ENCODE assay signal across 18 cellular contexts in the genomic region with DNA sequence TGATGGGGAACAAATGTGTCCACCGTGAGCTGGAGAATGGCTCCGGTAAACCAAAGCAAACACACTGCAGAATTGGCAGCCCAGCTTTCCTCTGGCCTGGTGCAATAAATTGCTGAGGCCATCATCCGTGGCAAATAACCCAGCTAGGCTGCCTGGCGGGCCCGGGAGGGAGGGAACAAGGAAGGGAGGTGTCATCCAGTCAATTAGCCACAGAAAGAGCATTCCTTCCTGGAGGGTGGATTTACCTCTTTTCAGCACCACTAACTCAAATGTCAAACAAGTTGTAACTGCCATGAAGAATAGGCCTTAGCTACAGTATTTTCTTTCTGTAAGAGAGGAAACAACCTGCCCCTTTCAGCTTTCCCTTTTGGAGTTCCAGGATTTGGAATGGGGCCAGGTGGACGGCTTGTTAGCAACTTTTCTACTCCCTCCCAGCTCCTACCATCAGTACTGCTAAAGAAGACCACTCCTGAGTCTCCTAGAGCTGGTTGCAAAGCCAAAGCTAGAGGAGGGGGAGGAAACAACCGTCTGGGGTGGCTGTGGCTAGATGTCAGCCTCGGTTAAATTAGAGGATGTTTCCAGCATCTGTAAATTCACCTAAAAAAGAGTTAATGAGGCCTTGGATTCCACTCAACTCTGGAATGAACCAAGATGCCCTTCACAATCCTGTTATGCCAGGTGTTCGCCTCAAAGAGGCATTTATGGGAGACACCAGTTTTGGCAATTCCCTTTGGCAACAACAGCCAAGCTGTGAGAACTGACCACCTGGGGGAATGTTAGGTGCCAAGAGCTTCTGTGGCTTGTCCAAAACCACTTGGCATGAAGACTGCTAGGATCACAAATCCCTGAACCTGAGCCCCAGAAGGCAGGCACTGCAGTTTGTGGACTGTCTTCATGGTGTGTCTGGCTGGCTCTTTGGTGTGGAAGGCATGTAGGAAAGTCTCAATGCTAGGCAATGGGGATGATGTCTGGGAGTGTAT.
A peak's percentile ranks its signal among the peaks of the same experiment; 100 is the strongest.
DNase-seq lines count a peak whose midpoint lies in the region; ATAC-seq lines count a peak whose summit lies in the region.
"Had no signal": no experiment of that assay in that cellular context is flagged by ENCODE, and none has a peak within 500 bp of the region (broad histone marks: within the 10 kb centered on the region; RNA-seq: fewer than 3 reads in every experiment).

No MANE protein-coding gene starts in this region.

- H3K27ac Mint-ChIP-seq in activated CD4-positive, alpha-beta T cell treated with anti-CD3 and anti-CD28 coated beads, Interleukin-2, amount 10 ng/mL, durations not matched to agents 7 days and 5 days, result no peak overlapping the region
- H3K27ac Mint-ChIP-seq: activated B cell treated with CpG ODN at 0.5 μM for 24 hours; activated CD8-positive, alpha-beta T cell treated with anti-CD3 and anti-CD28 coated beads for 36 hours; activated naive CD4-positive, alpha-beta T cell treated with anti-CD3 and anti-CD28 coated beads for 36 hours; HFFc6; IgD-negative memory B cell; T-helper 17 cell had no signal

- H3K27me3 Mint-ChIP-seq in activated CD4-positive, alpha-beta T cell treated with anti-CD3 and anti-CD28 coated beads, Interleukin-2, amount 10 ng/mL, durations not matched to agents 7 days and 5 days, result peaks cover 2% of the 10 kb centered on the region
- H3K27me3 Mint-ChIP-seq: activated B cell treated with CpG ODN at 0.5 μM for 24 hours had no signal

- H3K9me3 Mint-ChIP-seq in activated CD4-positive, alpha-beta T cell treated with anti-CD3 and anti-CD28 coated beads, Interleukin-2, amount 10 ng/mL, durations not matched to agents 7 days and 5 days, result no peaks in the 10 kb centered on the region
- H3K9me3 Mint-ChIP-seq: activated B cell treated with CpG ODN at 0.5 μM for 24 hours; activated naive CD4-positive, alpha-beta T cell treated with anti-CD3 and anti-CD28 coated beads for 36 hours; HFFc6 had no signal

- CTCF ChIA-PET in activated CD4-positive, alpha-beta T cell treated with anti-CD3 and anti-CD28 coated beads, Interleukin-2, amount 10 ng/mL, durations not matched to agents 7 days and 5 days (lab: Charles Lee), result no interaction called here

- no peak overlapping the region for H3K4me3 Mint-ChIP-seq in activated CD4-positive, alpha-beta T cell treated with anti-CD3 and anti-CD28 coated beads, Interleukin-2, amount 10 ng/mL, durations not matched to agents 7 days and 5 days
- H3K4me3 Mint-ChIP-seq: activated B cell treated with CpG ODN at 0.5 μM for 24 hours; activated CD8-positive, alpha-beta T cell treated with anti-CD3 and anti-CD28 coated beads for 36 hours; activated naive CD4-positive, alpha-beta T cell treated with anti-CD3 and anti-CD28 coated beads for 36 hours; HFFc6; IgD-negative memory B cell; T-helper 17 cell had no signal

- DNase-seq in COLO668 (lab: John Stamatoyannopoulos, UW; ENCODE audit: unreplicated experiment) (peak; percentile 14), NCI-H1105 treated with DMSO at 0.1 percent for 48 hours (lab: John Stamatoyannopoulos, UW) (peak; percentile 40), cerebellum (ENCODE audit: low spot score) (peak; percentile 74), myocyte (ENCODE audit: low read depth) (peak; percentile 19), mesenteric fat pad (ENCODE audit: low spot score) (no peak)
- DNase-seq in activated CD4-positive, alpha-beta T cell treated with anti-CD3 and anti-CD28 coated beads, Interleukin-2, amount 10 ng/mL, durations not matched to agents 7 days and 5 days, result no peak
- DNase-seq: activated B cell treated with CpG ODN at 0.5 μM for 24 hours; activated CD8-positive, alpha-beta T cell treated with anti-CD3 and anti-CD28 coated beads for 36 hours; activated naive CD4-positive, alpha-beta T cell treated with anti-CD3 and anti-CD28 coated beads for 36 hours; activated T-cell treated with anti-CD3 and anti-CD28 coated beads, Interleukin-2, amount 50 U/mL, for 1 hour; HFFc6; islet precursor cell; mesendoderm; stimulated activated CD8-positive, alpha-beta memory T cell treated with anti-CD3 and anti-CD28 coated beads, Interleukin-4, amount 100 ng/mL, for 48 hours; T-helper 17 cell had no signal

- no peaks in the 10 kb centered on the region for H3K4me1 Mint-ChIP-seq in activated CD4-positive, alpha-beta T cell treated with anti-CD3 and anti-CD28 coated beads, Interleukin-2, amount 10 ng/mL, durations not matched to agents 7 days and 5 days
- H3K4me1 Mint-ChIP-seq: activated B cell treated with CpG ODN at 0.5 μM for 24 hours, IgD-negative memory B cell, T-helper 17 cell had no signal

- ATAC-seq in GM19351 (IDR thresholded peaks at IDR 0.05; ENCODE audit: unreplicated experiment) (no peak), GM19452 (IDR thresholded peaks at IDR 0.05; ENCODE audit: unreplicated experiment) (no peak)
- ATAC-seq: activated CD8-positive, alpha-beta T cell treated with anti-CD3 and anti-CD28 coated beads for 36 hours; T-helper 17 cell had no signal

- POLR2A ChIA-PET in activated CD4-positive, alpha-beta T cell treated with anti-CD3 and anti-CD28 coated beads, Interleukin-2, amount 10 ng/mL, durations not matched to agents 7 days and 5 days (lab: Charles Lee), result no interaction called here

- H3K36me3 Mint-ChIP-seq in activated CD4-positive, alpha-beta T cell treated with anti-CD3 and anti-CD28 coated beads, Interleukin-2, amount 10 ng/mL, durations not matched to agents 7 days and 5 days (ENCODE audit: low read depth), result no peaks in the 10 kb centered on the region

Comparison
In these comparisons a context has a peak if more than half of its experiments do, and no peak if none do; other contexts are left out.
1. DNase-seq: peak in COLO668 (single experiment), NCI-H1105 treated with DMSO at 0.1 percent for 48 hours (single experiment), cerebellum (single experiment) and myocyte (single experiment); none in activated CD4-positive, alpha-beta T cell treated with anti-CD3 and anti-CD28 coated beads, Interleukin-2, amount 10 ng/mL, durations not matched to agents 7 days and 5 days (single experiment) and mesenteric fat pad (single experiment).